1 cellular context compared by ENCODE assay signal in the genomic region with DNA sequence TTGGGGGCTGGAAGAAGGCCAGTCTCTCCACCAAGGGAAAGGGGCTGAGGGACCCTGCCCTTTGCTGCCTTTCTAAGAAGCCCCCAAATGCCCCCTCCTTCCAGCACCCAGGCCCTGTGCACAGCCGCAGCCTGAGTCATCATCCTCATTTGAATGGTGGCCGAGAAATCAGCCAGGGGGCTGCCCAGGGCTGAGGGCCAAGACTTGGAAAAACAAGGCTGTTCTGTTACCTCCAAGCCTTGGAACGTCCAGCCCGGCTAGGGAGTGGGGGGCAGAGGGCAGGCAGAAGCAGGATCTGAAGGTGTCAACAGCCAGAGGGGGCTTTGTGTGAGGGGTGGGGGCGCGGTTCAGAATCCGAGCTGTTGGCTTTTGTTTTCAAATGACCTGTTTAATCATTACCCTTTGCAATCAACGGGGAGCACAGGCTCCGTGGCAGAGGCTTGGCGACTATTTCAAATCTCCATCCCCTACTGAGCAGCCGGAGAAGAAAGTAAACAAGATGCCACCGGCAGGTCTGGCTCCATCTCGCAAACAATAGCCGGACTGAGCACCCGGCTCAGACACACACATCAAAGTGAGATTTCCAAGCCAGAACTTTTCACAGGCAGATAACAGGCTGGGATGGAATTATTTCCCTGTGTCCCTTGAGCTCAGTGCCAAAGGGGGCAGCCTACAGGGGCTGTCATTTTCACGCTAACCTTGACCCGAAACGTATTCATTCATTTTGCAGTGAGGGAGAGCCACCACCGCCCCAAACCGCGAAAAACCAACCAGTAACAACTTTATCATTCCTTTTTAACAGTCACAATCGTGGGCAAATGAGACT.
TF ChIP-seq lines count a peak whose summit lies in the region.
"Not testable (repeated sequence)": the region's sequence is repeated elsewhere in the genome, so short reads cannot be mapped to it uniquely, and the experiment has no call there.

No MANE protein-coding gene starts in this region.

TF ChIP-seq in K562, 482 proteins besides CTCF, POLR2A, EP300 and RAD21:
- TF ChIP-seq ZFX (CRISPR knock-in tag; IDR thresholded peaks at IDR 0.05), result 0 out of 2 replicates have a peak, but pooled peaks have one; percentile 22
- TF ChIP-seq RBFOX2 (IDR thresholded peaks at IDR 0.05; ENCODE audit: low read depth, low read length), result 0 out of 2 replicates have a peak, but pooled peaks have one; percentile 14
- peak; percentile 38 for TF ChIP-seq FOSL1 (tag; conservative IDR thresholded peaks at IDR 0.05)
- 0 out of 2 replicates have a peak, but pooled peaks have one; percentile 4 for TF ChIP-seq ZBTB7A (IDR thresholded peaks at IDR 0.05; ENCODE audit: borderline replicate concordance, control insufficient read depth, low read depth, low read length)
- TF ChIP-seq, protein P1, sequence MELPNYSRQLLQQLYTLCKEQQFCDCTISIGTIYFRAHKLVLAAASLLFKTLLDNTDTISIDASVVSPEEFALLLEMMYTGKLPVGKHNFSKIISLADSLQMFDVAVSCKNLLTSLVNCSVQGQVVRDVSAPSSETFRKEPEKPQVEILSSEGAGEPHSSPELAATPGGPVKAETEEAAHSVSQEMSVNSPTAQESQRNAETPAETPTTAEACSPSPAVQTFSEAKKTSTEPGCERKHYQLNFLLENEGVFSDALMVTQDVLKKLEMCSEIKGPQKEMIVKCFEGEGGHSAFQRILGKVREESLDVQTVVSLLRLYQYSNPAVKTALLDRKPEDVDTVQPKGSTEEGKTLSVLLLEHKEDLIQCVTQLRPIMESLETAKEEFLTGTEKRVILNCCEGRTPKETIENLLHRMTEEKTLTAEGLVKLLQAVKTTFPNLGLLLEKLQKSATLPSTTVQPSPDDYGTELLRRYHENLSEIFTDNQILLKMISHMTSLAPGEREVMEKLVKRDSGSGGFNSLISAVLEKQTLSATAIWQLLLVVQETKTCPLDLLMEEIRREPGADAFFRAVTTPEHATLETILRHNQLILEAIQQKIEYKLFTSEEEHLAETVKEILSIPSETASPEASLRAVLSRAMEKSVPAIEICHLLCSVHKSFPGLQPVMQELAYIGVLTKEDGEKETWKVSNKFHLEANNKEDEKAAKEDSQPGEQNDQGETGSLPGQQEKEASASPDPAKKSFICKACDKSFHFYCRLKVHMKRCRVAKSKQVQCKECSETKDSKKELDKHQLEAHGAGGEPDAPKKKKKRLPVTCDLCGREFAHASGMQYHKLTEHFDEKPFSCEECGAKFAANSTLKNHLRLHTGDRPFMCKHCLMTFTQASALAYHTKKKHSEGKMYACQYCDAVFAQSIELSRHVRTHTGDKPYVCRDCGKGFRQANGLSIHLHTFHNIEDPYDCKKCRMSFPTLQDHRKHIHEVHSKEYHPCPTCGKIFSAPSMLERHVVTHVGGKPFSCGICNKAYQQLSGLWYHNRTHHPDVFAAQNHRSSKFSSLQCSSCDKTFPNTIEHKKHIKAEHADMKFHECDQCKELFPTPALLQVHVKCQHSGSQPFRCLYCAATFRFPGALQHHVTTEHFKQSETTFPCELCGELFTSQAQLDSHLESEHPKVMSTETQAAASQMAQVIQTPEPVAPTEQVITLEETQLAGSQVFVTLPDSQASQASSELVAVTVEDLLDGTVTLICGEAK (IDR thresholded peaks at IDR 0.05), result not testable (repeated sequence)
- TF ChIP-seq, protein P1 (CRISPR knock-in tag; IDR thresholded peaks at IDR 0.05), result peak; percentile 40; the same call in 1 of the 2 replicates
